1 cellular context compared by ENCODE assay signal in the genomic region with DNA sequence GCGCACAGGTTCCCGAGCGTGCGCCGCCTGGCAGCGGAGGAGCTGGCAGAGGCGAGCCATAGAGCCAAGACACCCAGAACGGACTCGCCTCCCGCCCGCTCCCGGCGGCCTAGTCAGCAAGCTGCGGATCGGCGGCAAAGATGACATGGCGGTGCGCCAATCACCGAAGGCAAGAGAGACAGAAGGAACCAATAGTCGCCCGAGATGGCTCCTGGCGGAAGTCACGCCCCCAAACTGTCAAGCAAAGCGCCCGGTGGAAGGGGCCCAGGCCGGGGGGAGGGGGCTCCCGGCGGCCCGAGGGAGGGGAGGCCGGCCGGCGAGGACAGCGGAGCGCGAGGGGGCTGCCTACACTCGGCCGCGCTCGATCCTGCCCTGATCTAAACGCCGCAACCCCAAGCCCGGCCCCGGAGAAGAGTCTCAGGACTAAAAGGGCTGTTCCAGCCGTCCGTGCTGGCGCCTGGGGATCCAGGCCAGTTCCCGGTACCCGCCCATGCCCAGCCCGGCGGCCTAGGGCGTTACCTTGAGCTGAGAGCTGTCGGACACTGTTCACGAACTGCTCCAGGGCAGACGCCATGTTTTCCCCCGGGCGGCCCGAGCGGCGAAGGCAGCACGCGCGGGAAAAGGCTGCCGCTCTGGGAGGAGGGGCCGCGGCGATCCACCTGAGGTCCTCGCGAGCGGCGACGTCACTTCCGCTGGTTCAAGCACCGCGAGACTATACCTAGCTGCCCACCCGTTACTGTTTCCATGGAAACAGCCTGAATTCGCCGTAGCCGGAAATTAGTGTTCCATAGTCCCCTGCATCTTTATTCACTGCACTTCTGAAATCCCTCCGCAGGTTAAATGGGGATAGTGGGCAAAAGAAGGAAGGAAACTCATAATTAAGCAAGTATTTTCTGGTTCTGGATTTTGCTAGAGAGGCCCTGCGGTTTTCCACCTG.
TF ChIP-seq lines count a peak whose summit lies in the region.

A gene (minus strand): TSS at position 634 of the 937 bp plus-strand sequence. CDS start 60 bp downstream, at position 574.

TF ChIP-seq in HCT116, 20 proteins besides CTCF, POLR2A, EP300 and RAD21 (continued from another document):
- TF ChIP-seq, protein P1, sequence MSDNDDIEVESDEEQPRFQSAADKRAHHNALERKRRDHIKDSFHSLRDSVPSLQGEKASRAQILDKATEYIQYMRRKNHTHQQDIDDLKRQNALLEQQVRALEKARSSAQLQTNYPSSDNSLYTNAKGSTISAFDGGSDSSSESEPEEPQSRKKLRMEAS (IDR thresholded peaks at IDR 0.05), result peak; percentile 89
- TF ChIP-seq ELF1 (IDR thresholded peaks at IDR 0.05; ENCODE audit: borderline replicate concordance, low read depth), result no peak; the same call in 1 of the 2 replicates
- TF ChIP-seq, protein P2, sequence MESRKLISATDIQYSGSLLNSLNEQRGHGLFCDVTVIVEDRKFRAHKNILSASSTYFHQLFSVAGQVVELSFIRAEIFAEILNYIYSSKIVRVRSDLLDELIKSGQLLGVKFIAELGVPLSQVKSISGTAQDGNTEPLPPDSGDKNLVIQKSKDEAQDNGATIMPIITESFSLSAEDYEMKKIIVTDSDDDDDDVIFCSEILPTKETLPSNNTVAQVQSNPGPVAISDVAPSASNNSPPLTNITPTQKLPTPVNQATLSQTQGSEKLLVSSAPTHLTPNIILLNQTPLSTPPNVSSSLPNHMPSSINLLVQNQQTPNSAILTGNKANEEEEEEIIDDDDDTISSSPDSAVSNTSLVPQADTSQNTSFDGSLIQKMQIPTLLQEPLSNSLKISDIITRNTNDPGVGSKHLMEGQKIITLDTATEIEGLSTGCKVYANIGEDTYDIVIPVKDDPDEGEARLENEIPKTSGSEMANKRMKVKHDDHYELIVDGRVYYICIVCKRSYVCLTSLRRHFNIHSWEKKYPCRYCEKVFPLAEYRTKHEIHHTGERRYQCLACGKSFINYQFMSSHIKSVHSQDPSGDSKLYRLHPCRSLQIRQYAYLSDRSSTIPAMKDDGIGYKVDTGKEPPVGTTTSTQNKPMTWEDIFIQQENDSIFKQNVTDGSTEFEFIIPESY (IDR thresholded peaks at IDR 0.05; ENCODE audit: extremely low read depth, insufficient replicate concordance, low read length), result peak; percentile 95
- TF ChIP-seq, protein P3, sequence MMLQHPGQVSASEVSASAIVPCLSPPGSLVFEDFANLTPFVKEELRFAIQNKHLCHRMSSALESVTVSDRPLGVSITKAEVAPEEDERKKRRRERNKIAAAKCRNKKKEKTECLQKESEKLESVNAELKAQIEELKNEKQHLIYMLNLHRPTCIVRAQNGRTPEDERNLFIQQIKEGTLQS (IDR thresholded peaks at IDR 0.05), result no peak
- TF ChIP-seq EZH2 (IDR thresholded peaks at IDR 0.05), result no peak
- peak; percentile 76 for TF ChIP-seq YY1 (IDR thresholded peaks at IDR 0.05; ENCODE audit: extremely low read depth, insufficient replicate concordance, low read depth, low read length)
- no peak for TF ChIP-seq EGR1 (IDR thresholded peaks at IDR 0.05; ENCODE audit: low read depth)
- TF ChIP-seq CEBPB (IDR thresholded peaks at IDR 0.05; ENCODE audit: low read depth), result no peak
